33 cellular contexts compared by ENCODE assay signal in genomic region chr13:30175166-30175565, GRCh38.
"Had no signal": no experiment of that assay in that cellular context is flagged by ENCODE, and none has a peak within 500 bp of the region (broad histone marks: within the 10 kb centered on the region; RNA-seq: fewer than 3 reads in every experiment).

No MANE protein-coding gene starts in this region.

- DNase-seq: Karpas-422, Kasumi-1, KG1, MG63, MM.1S, MV-4-11, NCI-H1048, NCI-H1092, NCI-H1092 treated with DMSO at 0.1 percent for 48 hours, NCI-H1105, NCI-H1105 treated with DMSO at 0.1 percent for 48 hours, NCI-H1417, NCI-H1417 treated with DMSO at 0.1 percent for 48 hours, NCI-H1436, NCI-H1436 treated with DMSO at 0.1 percent for 48 hours, NCI-H146, NCI-H1694, NCI-H1694 treated with DMSO at 0.1 percent for 48 hours, NCI-H187, NCI-H187 treated with DMSO at 0.1 percent for 48 hours, NCI-H1930, NCI-H2029, NCI-H2029 treated with DMSO at 0.1 percent for 48 hours, NCI-H2081, NCI-H2081 treated with DMSO at 0.1 percent for 48 hours, NCI-H2107, NCI-H2171, NCI-H2171 treated with DMSO at 0.1 percent for 48 hours, NCI-H2227 treated with DMSO at 0.1 percent for 48 hours, NCI-H226, NCI-H345, NCI-H446, NCI-H446 treated with DMSO at 0.1 percent for 48 hours had no signal
